ENCODE assay signal across 8 cellular contexts in the genomic region with DNA sequence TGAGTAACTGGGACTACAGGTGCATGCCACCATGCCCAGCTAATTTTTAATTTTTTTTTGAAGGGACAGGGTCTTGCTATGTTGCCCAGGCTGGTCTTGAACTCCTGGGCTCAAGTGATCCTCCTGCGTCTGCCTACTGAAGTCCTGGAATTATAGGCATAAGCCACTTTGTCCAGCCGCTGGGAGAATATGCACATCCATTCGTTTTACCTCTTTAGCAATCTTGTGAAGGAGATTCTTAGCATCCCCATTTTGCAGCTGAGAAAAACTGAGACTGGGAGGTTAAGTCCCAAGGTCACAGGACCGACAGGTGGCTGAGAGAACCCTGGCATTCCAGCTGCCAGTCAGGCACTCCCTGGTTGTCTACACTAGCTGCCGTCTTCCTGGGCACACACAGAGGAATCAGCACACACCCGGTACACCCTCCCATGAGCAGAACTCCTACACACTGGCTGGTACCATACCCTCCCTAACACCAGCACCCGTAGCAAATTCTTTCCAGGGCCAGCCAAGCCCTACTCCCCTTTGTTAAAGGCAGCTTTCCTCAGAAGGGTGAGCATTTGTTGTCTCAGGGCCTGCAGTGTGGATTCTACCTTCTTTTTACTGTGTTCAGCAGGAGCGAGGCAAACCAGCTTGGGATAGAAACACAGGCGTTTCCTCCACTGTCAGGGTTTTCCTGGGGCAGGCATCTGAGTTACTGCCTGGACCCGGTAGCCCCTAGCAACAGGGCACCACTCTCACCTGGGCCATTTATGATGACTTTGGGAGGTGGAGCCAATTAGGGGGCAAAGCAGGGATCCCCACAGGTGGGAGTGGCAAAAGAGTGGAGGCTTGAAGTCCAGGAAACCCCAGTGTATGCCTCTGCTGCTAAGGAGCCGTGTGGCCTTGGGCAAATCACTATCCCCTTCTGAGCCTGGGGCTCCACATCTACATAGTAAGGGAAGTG.
A peak's percentile ranks its signal among the peaks of the same experiment; 100 is the strongest.
DNase-seq lines count a peak whose midpoint lies in the region; ATAC-seq and TF ChIP-seq lines count a peak whose summit lies in the region.
"Had no signal": no experiment of that assay in that cellular context is flagged by ENCODE, and none has a peak within 500 bp of the region (broad histone marks: within the 10 kb centered on the region; RNA-seq: fewer than 3 reads in every experiment).

No MANE protein-coding gene starts in this region.

- H3K9ac ChIP-seq in ES-I3 (ENCODE audit: low read depth, low read length): peak overlapping the region; percentile 25; the same call in 1 of the 2 replicates

- ATAC-seq in effector memory CD8-positive, alpha-beta T cell (replicated peaks): no peak
- no peak for ATAC-seq in activated CD4-positive, CD25-positive, alpha-beta regulatory T cell treated with anti-CD3 and anti-CD28 coated beads, Interleukin-2, amount 50 U/mL, for 24 hours

- H3K4me1 ChIP-seq in ES-I3 (ENCODE audit: insufficient read depth, low read length) (peaks cover 63% of the 10 kb centered on the region), prostate gland (replicated peaks) (peaks cover 23% of the 10 kb centered on the region)

- H3K36me3 ChIP-seq in ES-I3 (ENCODE audit: insufficient read depth, low read length) (no peaks in the 10 kb centered on the region), prostate gland (no peaks in the 10 kb centered on the region)
- H3K36me3 ChIP-seq: adrenal gland had no signal

- no peaks in the 10 kb centered on the region for H3K27me3 Mint-ChIP-seq in effector memory CD8-positive, alpha-beta T cell

- 77% methylated on average over 11 of the region's 11 CpGs for WGBS in prostate gland

- TF ChIP-seq POLR2A in prostate gland (IDR thresholded peaks at IDR 0.05): no peak

- peak overlapping the region; percentile 76 to 85 for H3K4me3 Mint-ChIP-seq in effector memory CD8-positive, alpha-beta T cell

- intact Hi-C loops in prostate gland (cut with DNase I): loop anchor here (2.0 kb wide), 1 partner anchor 69 kb away; no protein-coding TSS in a partner anchor

- no peak for TF ChIP-seq CTCF in prostate gland (IDR thresholded peaks at IDR 0.05)

- H3K27ac ChIP-seq in prostate gland: peak overlapping the region; percentile 34 to 57

- no peaks in the 10 kb centered on the region for H3K9me3 Mint-ChIP-seq in effector memory CD8-positive, alpha-beta T cell

- peaks cover 36% of the 10 kb centered on the region for H3K36me3 Mint-ChIP-seq in effector memory CD8-positive, alpha-beta T cell (ENCODE audit: insufficient read depth)

- H3K4me1 Mint-ChIP-seq in effector memory CD8-positive, alpha-beta T cell (ENCODE audit: low read depth in 2 of 2): peaks cover 66 to 68% of the 10 kb centered on the region in 2 donors

- no peaks in the 10 kb centered on the region for H3K27me3 ChIP-seq in prostate gland (replicated peaks; ENCODE audit: insufficient read depth)
- H3K27me3 ChIP-seq: adrenal gland had no signal

- no peak overlapping the region for H3K4me3 ChIP-seq in prostate gland
- H3K4me3 ChIP-seq: adrenal gland had no signal

- no peaks in the 10 kb centered on the region for H3K9me3 ChIP-seq in ES-I3 (ENCODE audit: control insufficient read depth, insufficient read depth, low read length)
- no peaks in the 10 kb centered on the region for H3K9me3 ChIP-seq in prostate gland
- H3K9me3 ChIP-seq: adrenal gland had no signal

- DNase-seq in NCI-H69 (lab: John Stamatoyannopoulos, UW): peak; percentile 69
- no peak for DNase-seq in effector memory CD8-positive, alpha-beta T cell
- DNase-seq in prostate gland (ENCODE audit: low spot score): no peak
- no peak for DNase-seq in HUDEP-2 (lab: John Stamatoyannopoulos, UW; ENCODE audit: unreplicated experiment in 76 of 76)
- DNase-seq in NCI-H2107 treated with DMSO at 0.1 percent for 48 hours (lab: John Stamatoyannopoulos, UW; ENCODE audit: unreplicated experiment): no peak

- H3K27ac Mint-ChIP-seq in effector memory CD8-positive, alpha-beta T cell: peak overlapping the region; percentile 15 to 99
